Comparison of ENCODE assay signal across 14 cellular contexts in genomic region chr19:12899891-12900518, GRCh38. TPM values are rescaled to one million over a fixed set of nuclear protein-coding genes. Genes with fewer than 3 reads are reported as not detected.
DNase-seq lines count a peak whose midpoint lies in the region; ATAC-seq lines count a peak whose summit lies in the region.
"Had no signal": no experiment of that assay in that cellular context is flagged by ENCODE, and none has a peak within 500 bp of the region (broad histone marks: within the 10 kb centered on the region; RNA-seq: fewer than 3 reads in every experiment).

No MANE protein-coding gene starts in this region.

- CTCF ChIA-PET in naive thymus-derived CD4-positive, alpha-beta T cell (lab: Charles Lee): interaction anchor here (0.6 to 1.0 kb wide), 2 partner anchors 9 to 74 kb away, joined by 3 to 4 read pairs; partner anchors contain the start of gene GCDH

- H3K27ac Mint-ChIP-seq in naive thymus-derived CD4-positive, alpha-beta T cell: peak overlapping the region in 1 of 9 donors; percentile 51

- H3K27me3 ChIP-seq in naive thymus-derived CD4-positive, alpha-beta T cell (ENCODE audit: control insufficient read depth in 2 of 2, insufficient read depth in 2 of 2, low read length in 2 of 2): no peaks in the 10 kb centered on the region

- intact Hi-C loops in naive thymus-derived CD4-positive, alpha-beta T cell (cut with micrococcal nuclease): no loop called here

- H3K9me3 ChIP-seq in naive thymus-derived CD4-positive, alpha-beta T cell (ENCODE audit: control insufficient read depth in 2 of 3, low read length in 3 of 3): no peaks in the 10 kb centered on the region

- H3K36me3 ChIP-seq in naive thymus-derived CD4-positive, alpha-beta T cell (ENCODE audit: control insufficient read depth in 2 of 3, insufficient read depth in 3 of 3, low read length in 3 of 3): peaks cover 0 to 52% (median 8%) of the 10 kb centered on the region in 3 experiments

- H3K36me3 Mint-ChIP-seq in naive thymus-derived CD4-positive, alpha-beta T cell: peaks cover under 1 to 16% (median 2%) of the 10 kb centered on the region in 5 donors

- no peaks in the 10 kb centered on the region for H3K4me1 ChIP-seq in naive thymus-derived CD4-positive, alpha-beta T cell (ENCODE audit: control insufficient read depth in 2 of 2, insufficient read depth in 2 of 2, low read length in 2 of 2)

- peaks cover 0 to 4% (median 0%) of the 10 kb centered on the region in 7 donors for H3K4me1 Mint-ChIP-seq in naive thymus-derived CD4-positive, alpha-beta T cell

- peak; percentile 80 for ATAC-seq in GM18867 (IDR thresholded peaks at IDR 0.05; ENCODE audit: unreplicated experiment)
- ATAC-seq in GM21367 (IDR thresholded peaks at IDR 0.05; ENCODE audit: unreplicated experiment): peak; percentile 54
- ATAC-seq in HG03175 (IDR thresholded peaks at IDR 0.05; ENCODE audit: unreplicated experiment): peak; percentile 77
- peak; percentile 40 for ATAC-seq in naive thymus-derived CD4-positive, alpha-beta T cell
- ATAC-seq: esophagus mucosa had no signal

- no peak overlapping the region for H3K27ac ChIP-seq in naive thymus-derived CD4-positive, alpha-beta T cell (ENCODE audit: low read depth, low read length)

- H3K27me3 Mint-ChIP-seq in naive thymus-derived CD4-positive, alpha-beta T cell: no peaks in the 10 kb centered on the region

- H3K4me3 Mint-ChIP-seq in naive thymus-derived CD4-positive, alpha-beta T cell: no peak overlapping the region

- H3K4me3 ChIP-seq in naive thymus-derived CD4-positive, alpha-beta T cell (ENCODE audit: low read length): no peak overlapping the region

- H3K9me3 Mint-ChIP-seq in naive thymus-derived CD4-positive, alpha-beta T cell: no peaks in the 10 kb centered on the region

- DNase-seq in naive thymus-derived CD4-positive, alpha-beta T cell: no peak
- DNase-seq in NCI-H524 (lab: John Stamatoyannopoulos, UW) (no peak), NCI-H1417 treated with DMSO at 0.1 percent for 48 hours (lab: John Stamatoyannopoulos, UW) (no peak), SHP77 treated with DMSO at 0.1 percent for 48 hours (lab: John Stamatoyannopoulos, UW) (no peak), NCI-H345 (lab: John Stamatoyannopoulos, UW) (no peak)
- DNase-seq: activated CD4-positive, alpha-beta T cell treated with anti-CD3 and anti-CD28 coated beads, Interleukin-2, amount 50 U/mL, for 1 hour; IMR-90; kidney glomerular epithelial cell; Right ventricle myocardium superior had no signal

- POLR2A ChIA-PET in naive thymus-derived CD4-positive, alpha-beta T cell (lab: Charles Lee): interaction anchor here (0.9 to 1.3 kb wide), 4 partner anchors 9 to 39 kb away, joined by 3 to 5 read pairs (median 4); partner anchors contain the start of genes CALR and GCDH

RNA-seq across cellular contexts. Expression of gene GCDH, which starts 9.0 kb away (rescaled TPM):
- 10 to 100 TPM; 40.1 to 74.2 (median 54.5) TPM for total RNA-seq in naive thymus-derived CD4-positive, alpha-beta T cell
- polyA plus RNA-seq in naive thymus-derived CD4-positive, alpha-beta T cell: 10 to 100 TPM; 22.0 to 23.2 TPM

RNA-seq across cellular contexts. Expression of gene KLF1, which starts 13.0 kb away (rescaled TPM):
- under 1 TPM in 2 of 5 experiments, not detected in 3; 0.32 to 0.41 TPM for total RNA-seq in naive thymus-derived CD4-positive, alpha-beta T cell
- not detected for polyA plus RNA-seq in naive thymus-derived CD4-positive, alpha-beta T cell
- total RNA-seq: esophagus mucosa, IMR-90, Right ventricle myocardium superior had no signal
- polyA plus RNA-seq: IMR-90 had no signal

RNA-seq across cellular contexts. Expression of gene DNASE2, which starts 18.8 kb away (rescaled TPM):
- 10 to 100 TPM; 14.2 to 29.9 (median 28.1) TPM for total RNA-seq in naive thymus-derived CD4-positive, alpha-beta T cell
- 10 to 100 TPM; 43.6 to 52.9 TPM for polyA plus RNA-seq in naive thymus-derived CD4-positive, alpha-beta T cell

RNA-seq across cellular contexts. Expression of gene SYCE2, which starts 19.1 kb away (rescaled TPM):
- total RNA-seq in naive thymus-derived CD4-positive, alpha-beta T cell: 1 to 10 TPM in 3 of 5 experiments, under 1 TPM in 1, not detected in 1; 0.78 to 3.3 (median 2.3) TPM
- polyA plus RNA-seq in naive thymus-derived CD4-positive, alpha-beta T cell: 1 to 10 TPM in 1 of 2 donors, not detected in 1; 1.4 TPM
- total RNA-seq: omental fat pad, Right ventricle myocardium superior had no signal

RNA-seq across cellular contexts. Expression of gene FARSA, which starts 33.5 kb away (rescaled TPM):
- total RNA-seq in naive thymus-derived CD4-positive, alpha-beta T cell: 100 to 1,000 TPM in 1 of 5 experiments, 10 to 100 TPM in 4; 25.9 to 109 (median 52.6) TPM
- 10 to 100 TPM; 58.0 to 88.3 TPM for polyA plus RNA-seq in naive thymus-derived CD4-positive, alpha-beta T cell
